In the genomic region with DNA sequence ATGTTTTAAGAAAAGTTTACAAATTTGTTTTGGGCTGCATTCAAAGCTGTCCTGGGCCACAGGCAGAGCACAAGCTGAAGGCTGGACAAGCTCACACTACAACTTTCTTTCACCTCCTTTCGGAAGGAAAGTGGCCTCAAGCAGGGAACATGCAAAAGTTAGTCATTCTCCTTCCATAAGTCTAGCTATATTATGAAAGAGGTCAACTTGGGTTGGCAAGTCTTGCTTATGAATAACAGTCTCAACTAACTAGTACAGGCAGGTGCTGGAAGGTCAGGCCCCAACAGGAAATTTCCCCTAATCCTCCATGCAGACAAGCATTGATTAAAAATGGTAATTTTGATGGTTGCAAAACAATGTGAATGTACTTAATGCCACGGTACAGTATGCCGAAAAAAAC, we compare ENCODE assay signal across 21 cellular contexts.
DNase-seq lines count a peak whose midpoint lies in the region; ATAC-seq and TF ChIP-seq lines count a peak whose summit lies in the region.
"Had no signal": no experiment of that assay in that cellular context is flagged by ENCODE, and none has a peak within 500 bp of the region (broad histone marks: within the 10 kb centered on the region; RNA-seq: fewer than 3 reads in every experiment).

No MANE protein-coding gene starts in this region.

- H3K27me3 ChIP-seq in RWPE2 (ENCODE audit: insufficient read depth, poor library complexity, severe bottlenecking) (no peaks in the 10 kb centered on the region), mesenchymal stem cell (ENCODE audit: control insufficient read depth in 1 of 2, insufficient read depth in 1 of 2, low read length in 2 of 2) (no peaks in the 10 kb centered on the region)
- H3K27me3 ChIP-seq: BE2C, SJSA1 had no signal

- no peak overlapping the region for H2BK120ac ChIP-seq in mesenchymal stem cell (ENCODE audit: low read depth, low read length)

- no peak overlapping the region for H4K8ac ChIP-seq in mesenchymal stem cell (ENCODE audit: low read length)

- H3K9ac ChIP-seq in mesenchymal stem cell (ENCODE audit: low read length) = no peak overlapping the region
- H3K9ac ChIP-seq: GM23248 had no signal

- ATAC-seq in RWPE2 (ENCODE audit: low read depth) = peak; percentile 89
- ATAC-seq in GM19467 (IDR thresholded peaks at IDR 0.05; ENCODE audit: unreplicated experiment) = no peak
- ATAC-seq in activated CD4-positive, alpha-beta T cell treated with anti-CD3 and anti-CD28 coated beads for 36 hours = no peak
- ATAC-seq: HCT116 had no signal

- H3K4me2 ChIP-seq in mesenchymal stem cell (ENCODE audit: low read length, poor library complexity, severe bottlenecking) = no peak overlapping the region

- H3K27me3 Mint-ChIP-seq in activated CD4-positive, alpha-beta T cell treated with anti-CD3 and anti-CD28 coated beads for 36 hours = no peaks in the 10 kb centered on the region
- H3K27me3 Mint-ChIP-seq in activated T-helper 2 cell treated with anti-CD3 and anti-CD28 coated beads, Interferon-gamma antibody, Interleukin-2, Interleukin-4, amounts not matched to agents 10 μg/mL and 5 μg/mL and 100 μg/mL, durations not matched to agents 14 hours and 24 hours and 36 hours (ENCODE audit: low read depth) = no peaks in the 10 kb centered on the region

- peak; percentile 19 for DNase-seq in HPDE6-E6E7 (ENCODE audit: extremely low spot score)
- no peak for DNase-seq in RWPE2 (ENCODE audit: low spot score)
- peak; percentile 95 for DNase-seq in epithelial cell of esophagus (ENCODE audit: low read depth)
- peak; percentile 20 for DNase-seq in mesenchymal stem cell
- no peak for DNase-seq in activated CD4-positive, alpha-beta T cell treated with anti-CD3 and anti-CD28 coated beads for 36 hours
- DNase-seq in NCI-H2196 (lab: John Stamatoyannopoulos, UW; ENCODE audit: unreplicated experiment) = no peak
- no peak for DNase-seq in activated T-helper 2 cell treated with anti-CD3 and anti-CD28 coated beads, Interferon-gamma antibody, Interleukin-2, Interleukin-4, amounts not matched to agents 10 μg/mL and 5 μg/mL and 100 μg/mL, durations not matched to agents 14 hours and 24 hours and 36 hours (ENCODE audit: low spot score)
- DNase-seq: BE2C; Caco-2; CD4-positive, CD25-positive, alpha-beta regulatory T cell; GM23248; KG1; NCI-H1417; NCI-H187; NCI-H2107; NCI-H2227 treated with DMSO at 0.1 percent for 48 hours; NCI-H524; NCI-H82 had no signal

- no peaks in the 10 kb centered on the region for H3K9me3 ChIP-seq in RWPE2 (ENCODE audit: severe bottlenecking)
- H3K9me3 ChIP-seq in mesenchymal stem cell (ENCODE audit: control insufficient read depth, low read length) = no peaks in the 10 kb centered on the region
- H3K9me3 ChIP-seq: BE2C, Caco-2, SJSA1 had no signal

- no peak overlapping the region for H3K4me3 ChIP-seq in RWPE2 (ENCODE audit: severe bottlenecking)
- H3K4me3 ChIP-seq in epithelial cell of esophagus (ENCODE audit: low read length) = no peak overlapping the region
- H3K4me3 ChIP-seq in mesenchymal stem cell (ENCODE audit: insufficient read depth in 1 of 2, low read depth in 1 of 2, low read length in 2 of 2) = no peak overlapping the region
- H3K4me3 ChIP-seq: GM23248, SJSA1 had no signal

- H3K27ac Mint-ChIP-seq in activated CD4-positive, alpha-beta T cell treated with anti-CD3 and anti-CD28 coated beads for 36 hours = no peak overlapping the region
- H3K27ac Mint-ChIP-seq in activated T-helper 2 cell treated with anti-CD3 and anti-CD28 coated beads, Interferon-gamma antibody, Interleukin-2, Interleukin-4, amounts not matched to agents 10 μg/mL and 5 μg/mL and 100 μg/mL, durations not matched to agents 14 hours and 24 hours and 36 hours = no peak overlapping the region
- H3K27ac Mint-ChIP-seq: CD4-positive, CD25-positive, alpha-beta regulatory T cell had no signal

- intact Hi-C loops in activated CD4-positive, alpha-beta T cell treated with anti-CD3 and anti-CD28 coated beads for 36 hours (cut with DNase I, micrococcal nuclease) = no loop called here
- intact Hi-C loops in activated T-helper 2 cell treated with anti-CD3 and anti-CD28 coated beads, Interferon-gamma antibody, Interleukin-2, Interleukin-4, amounts not matched to agents 10 μg/mL and 5 μg/mL and 100 μg/mL, durations not matched to agents 14 hours and 24 hours and 36 hours (cut with micrococcal nuclease) = no loop called here

- H3K23ac ChIP-seq in mesenchymal stem cell (ENCODE audit: low read length in 2 of 2) = no peak overlapping the region

- H3K4ac ChIP-seq in mesenchymal stem cell (ENCODE audit: low read depth in 1 of 2, low read length in 2 of 2) = no peak overlapping the region

- CTCF ChIA-PET in activated CD4-positive, alpha-beta T cell treated with anti-CD3 and anti-CD28 coated beads for 36 hours (lab: Charles Lee) = interaction anchor here (0.5 kb wide), 1 partner anchor 143 kb away, joined by 3 read pairs; no protein-coding TSS in a partner anchor

- H2BK15ac ChIP-seq in mesenchymal stem cell (ENCODE audit: low read depth, poor library complexity, severe bottlenecking) = no peak overlapping the region

- POLR2A ChIA-PET in activated CD4-positive, alpha-beta T cell treated with anti-CD3 and anti-CD28 coated beads for 36 hours (lab: Charles Lee) = no interaction called here

- no peak for TF ChIP-seq CTCF in RWPE2 (IDR thresholded peaks at IDR 0.05; ENCODE audit: poor library complexity, severe bottlenecking)
- TF ChIP-seq CTCF in epithelial cell of esophagus (IDR thresholded peaks at IDR 0.05; ENCODE audit: insufficient read depth, low read depth, low read length, missing control alignments) = no peak

- no CpG with 5 or more reads among the region's 3 CpGs for WGBS in mesenchymal stem cell

- no peak overlapping the region for H3K14ac ChIP-seq in mesenchymal stem cell (ENCODE audit: low read length in 2 of 2)

- no peak overlapping the region for H2BK5ac ChIP-seq in mesenchymal stem cell (ENCODE audit: low read depth, low read length, poor library complexity, severe bottlenecking)

- H3K36me3 ChIP-seq in RWPE2 (ENCODE audit: low read depth) (no peaks in the 10 kb centered on the region), mesenchymal stem cell (ENCODE audit: control insufficient read depth in 1 of 2, insufficient read depth in 2 of 2, low read depth in 1 of 2, low read length in 2 of 2) (no peaks in the 10 kb centered on the region)
- H3K36me3 ChIP-seq: BE2C, SJSA1 had no signal

- H2AK5ac ChIP-seq in mesenchymal stem cell (ENCODE audit: low read length, severe bottlenecking) = no peak overlapping the region

- H3K4me3 Mint-ChIP-seq in activated CD4-positive, alpha-beta T cell treated with anti-CD3 and anti-CD28 coated beads for 36 hours = no peak overlapping the region
- no peak overlapping the region for H3K4me3 Mint-ChIP-seq in activated T-helper 2 cell treated with anti-CD3 and anti-CD28 coated beads, Interferon-gamma antibody, Interleukin-2, Interleukin-4, amounts not matched to agents 10 μg/mL and 5 μg/mL and 100 μg/mL, durations not matched to agents 14 hours and 24 hours and 36 hours (ENCODE audit: low read depth)
- H3K4me3 Mint-ChIP-seq: CD4-positive, CD25-positive, alpha-beta regulatory T cell had no signal

- no peak overlapping the region for H4K91ac ChIP-seq in mesenchymal stem cell (ENCODE audit: low read length)

- H3K27ac ChIP-seq in RWPE2 (ENCODE audit: poor library complexity, severe bottlenecking) (peak overlapping the region; percentile 67), mesenchymal stem cell (ENCODE audit: low read length, poor library complexity, severe bottlenecking) (no peak overlapping the region)
- H3K27ac ChIP-seq: GM23248, SJSA1 had no signal

- peaks cover 26% of the 10 kb centered on the region for H3K4me1 ChIP-seq in RWPE2 (ENCODE audit: insufficient read depth, poor library complexity, severe bottlenecking)
- H3K4me1 ChIP-seq in mesenchymal stem cell (ENCODE audit: control insufficient read depth, insufficient read depth, low read depth, low read length) = peaks cover 21% of the 10 kb centered on the region
- H3K4me1 ChIP-seq: BE2C had no signal

- no peak overlapping the region for H2AFZ ChIP-seq in mesenchymal stem cell (ENCODE audit: low read depth, low read length)
- H2AFZ ChIP-seq: GM23248 had no signal

- no peaks in the 10 kb centered on the region for H3K36me3 Mint-ChIP-seq in activated CD4-positive, alpha-beta T cell treated with anti-CD3 and anti-CD28 coated beads for 36 hours (ENCODE audit: low read depth)
- H3K36me3 Mint-ChIP-seq in activated T-helper 2 cell treated with anti-CD3 and anti-CD28 coated beads, Interferon-gamma antibody, Interleukin-2, Interleukin-4, amounts not matched to agents 10 μg/mL and 5 μg/mL and 100 μg/mL, durations not matched to agents 14 hours and 24 hours and 36 hours (ENCODE audit: low read depth) = no peaks in the 10 kb centered on the region
- H3K36me3 Mint-ChIP-seq: CD4-positive, CD25-positive, alpha-beta regulatory T cell had no signal

- peaks cover 8% of the 10 kb centered on the region for H3K4me1 Mint-ChIP-seq in activated CD4-positive, alpha-beta T cell treated with anti-CD3 and anti-CD28 coated beads for 36 hours
- peaks cover 11% of the 10 kb centered on the region for H3K4me1 Mint-ChIP-seq in activated T-helper 2 cell treated with anti-CD3 and anti-CD28 coated beads, Interferon-gamma antibody, Interleukin-2, Interleukin-4, amounts not matched to agents 10 μg/mL and 5 μg/mL and 100 μg/mL, durations not matched to agents 14 hours and 24 hours and 36 hours (ENCODE audit: low read depth)

- H3K18ac ChIP-seq in mesenchymal stem cell (ENCODE audit: low read depth in 1 of 2, low read length in 2 of 2) = no peak overlapping the region

- no peaks in the 10 kb centered on the region for H3K9me3 Mint-ChIP-seq in activated CD4-positive, alpha-beta T cell treated with anti-CD3 and anti-CD28 coated beads for 36 hours (ENCODE audit: low read depth)
- H3K9me3 Mint-ChIP-seq in activated T-helper 2 cell treated with anti-CD3 and anti-CD28 coated beads, Interferon-gamma antibody, Interleukin-2, Interleukin-4, amounts not matched to agents 10 μg/mL and 5 μg/mL and 100 μg/mL, durations not matched to agents 14 hours and 24 hours and 36 hours = no peaks in the 10 kb centered on the region

- H2BK12ac ChIP-seq in mesenchymal stem cell (ENCODE audit: low read length in 2 of 2) = no peak overlapping the region

- peaks cover 22% of the 10 kb centered on the region for H3K79me1 ChIP-seq in mesenchymal stem cell (replicated peaks; ENCODE audit: low read length, poor library complexity, severe bottlenecking)

Comparison
In these comparisons a context has a peak if more than half of its experiments do, and no peak if none do; other contexts are left out.
1. DNase-seq: peak in HPDE6-E6E7 (single experiment), epithelial cell of esophagus (single experiment) and mesenchymal stem cell (single experiment); none in RWPE2 (single experiment), activated CD4-positive, alpha-beta T cell treated with anti-CD3 and anti-CD28 coated beads for 36 hours (single experiment), NCI-H2196 (single experiment) and activated T-helper 2 cell treated with anti-CD3 and anti-CD28 coated beads, Interferon-gamma antibody, Interleukin-2, Interleukin-4, amounts not matched to agents 10 μg/mL and 5 μg/mL and 100 μg/mL, durations not matched to agents 14 hours and 24 hours and 36 hours (single experiment).